ENCODE assay signal across 8 cellular contexts in genomic region chr16:19223235-19223847, GRCh38. TPM values are rescaled to one million over a fixed set of nuclear protein-coding genes. Genes with fewer than 3 reads are reported as not detected.
A peak's percentile ranks its signal among the peaks of the same experiment; 100 is the strongest.
DNase-seq lines count a peak whose midpoint lies in the region; ATAC-seq, FAIRE-seq and TF ChIP-seq lines count a peak whose summit lies in the region.

No MANE protein-coding gene starts in this region.

- peak; percentile 29 for TF ChIP-seq CTCF in AG04449 (IDR thresholded peaks at IDR 0.05; ENCODE audit: insufficient read depth, low read length, missing control alignments)
- peak; percentile 79 for TF ChIP-seq CTCF in WERI-Rb-1 (IDR thresholded peaks at IDR 0.05; ENCODE audit: low read depth, low read length)
- peak; percentile 64 to 71 (median 66) for TF ChIP-seq CTCF in keratinocyte (optimal IDR thresholded peaks at IDR 0.05 in 1 of 3, IDR thresholded peaks at IDR 0.05 in 1 of 3, conservative IDR thresholded peaks at IDR 0.05 in 1 of 3; ENCODE audit: extremely low read depth in 1 of 3, insufficient read depth in 2 of 3, low read length in 3 of 3)

- H3K27ac ChIP-seq in WERI-Rb-1 (no peak overlapping the region), keratinocyte (ENCODE audit: control insufficient read depth, insufficient read depth, low read length) (no peak overlapping the region)

- no peak overlapping the region for H2AFZ ChIP-seq in keratinocyte (ENCODE audit: control insufficient read depth, low read length)

- peak; percentile 18 for FAIRE-seq in GM19239 (lab: Jason Lieb, UNC)
- no peak for FAIRE-seq in keratinocyte (lab: Jason Lieb, UNC)
- no peak for FAIRE-seq in urothelium cell line (lab: Jason Lieb, UNC)

- no peak overlapping the region for H3K4me2 ChIP-seq in keratinocyte (ENCODE audit: control insufficient read depth, extremely low read depth, insufficient read depth, low read depth, low read length)

- dilution Hi-C loops in keratinocyte (cut with MboI; ENCODE audit: extremely low pct_ligation_motif_present, low sequenced_read_pairs) = no loop called here

- no peaks in the 10 kb centered on the region for H4K20me1 ChIP-seq in keratinocyte (ENCODE audit: control insufficient read depth, extremely low read depth, insufficient read depth, low read length)

- H3K4me3 ChIP-seq in AG04449 (ENCODE audit: low read depth, low read length) (no peak overlapping the region), WERI-Rb-1 (ENCODE audit: low read depth, low read length) (no peak overlapping the region), keratinocyte (ENCODE audit: control insufficient read depth in 2 of 3, extremely low read depth in 1 of 3, insufficient read depth in 2 of 3, low read depth in 1 of 3, low read length in 3 of 3) (no peak overlapping the region)

- H3K4me1 ChIP-seq in keratinocyte (ENCODE audit: control insufficient read depth, extremely low read depth, insufficient read depth, low read length) = no peaks in the 10 kb centered on the region

- DNase-seq in AG04449 (ENCODE audit: low read depth, low spot score) (no peak), GM19239 (ENCODE audit: insufficient read length, low spot score) (no peak), WERI-Rb-1 (peak; percentile 59), keratinocyte (ENCODE audit: low read depth, low spot score) (no peak), urothelium cell line (ENCODE audit: low spot score) (peak; percentile 23), NOMO-1 treated with DMSO at 0.1 percent for 48 hours (lab: John Stamatoyannopoulos, UW; ENCODE audit: unreplicated experiment) (no peak)

- no peaks in the 10 kb centered on the region for H3K9me1 ChIP-seq in keratinocyte (ENCODE audit: control insufficient read depth, extremely low read depth, insufficient read depth, low read length)

- H3K9ac ChIP-seq in keratinocyte (ENCODE audit: control insufficient read depth, extremely low read depth, insufficient read depth, low read length) = no peak overlapping the region

- H3K36me3 ChIP-seq in WERI-Rb-1 = no peaks in the 10 kb centered on the region
- H3K36me3 ChIP-seq in keratinocyte (ENCODE audit: control insufficient read depth in 2 of 2, extremely low read depth in 1 of 2, insufficient read depth in 2 of 2, low read length in 2 of 2) = no peaks in the 10 kb centered on the region

- H3K9me3 ChIP-seq in WERI-Rb-1 (ENCODE audit: severe bottlenecking) (no peaks in the 10 kb centered on the region), keratinocyte (ENCODE audit: control insufficient read depth, low read depth, low read length) (no peaks in the 10 kb centered on the region)

- H3K79me2 ChIP-seq in keratinocyte (ENCODE audit: control insufficient read depth, insufficient read depth, low read length) = no peaks in the 10 kb centered on the region

- CTCF ChIA-PET in AG04449 (lab: Yijun Ruan, JAX) = interaction anchor here (1.0 to 1.1 kb wide), 2 partner anchors 45 to 279 kb away, joined by 3 read pairs; no protein-coding TSS in a partner anchor

- POLR2A ChIA-PET in AG04449 (lab: Yijun Ruan, JAX) = no interaction called here

- ATAC-seq in GM21528 (IDR thresholded peaks at IDR 0.05; ENCODE audit: low FRiP score, unreplicated experiment) (no peak), GM18520 (IDR thresholded peaks at IDR 0.05; ENCODE audit: unreplicated experiment) (no peak)

- H3K27me3 ChIP-seq in WERI-Rb-1 (ENCODE audit: insufficient read depth, low read depth, severe bottlenecking) (no peaks in the 10 kb centered on the region), keratinocyte (ENCODE audit: control insufficient read depth, extremely low read depth, insufficient read depth, low read length) (no peaks in the 10 kb centered on the region)

RNA-seq across cellular contexts. Expression of gene SYT17, which starts 55.3 kb away (rescaled TPM):
- 0.04 to 0.23 TPM in 2 of 3 replicates, not detected in the other for polyA plus RNA-seq in keratinocyte
- not detected for polyA plus RNA-seq in keratinocyte (2011; ENCODE audit: low read depth)
- 0.03 and 0.09 TPM in 2 replicates for polyA plus RNA-seq in keratinocyte (2011; cell fraction: cytosol; rRNA removed)
- 0.19 and 0.23 TPM in 2 replicates for polyA plus RNA-seq in keratinocyte (2011; cell fraction: nucleus; rRNA removed)
- polyA plus RNA-seq in keratinocyte (2012; ENCODE audit: low replicate concordance) = not detected in 2 replicates
- 0.10 TPM in 1 of 3 replicates, not detected in the others for polyA minus RNA-seq in keratinocyte
- polyA minus RNA-seq in keratinocyte (2011; cell fraction: cytosol; rRNA and poly(A)+ RNA removed) = not detected
- polyA minus RNA-seq in keratinocyte (2011; cell fraction: nucleus; rRNA and poly(A)+ RNA removed) = not detected in 2 replicates

Comparison
In these comparisons a context has a peak if more than half of its experiments do, and no peak if none do; other contexts are left out.
1. DNase-seq: peak in WERI-Rb-1 (single experiment) and urothelium cell line (single experiment); none in AG04449 (single experiment), GM19239 (single experiment), keratinocyte (single experiment) and NOMO-1 treated with DMSO at 0.1 percent for 48 hours (single experiment).
2. CTCF ChIP-seq: peak in every context shown above with its lines; median percentile 79 in WERI-Rb-1; 66 in keratinocyte; 29 in AG04449.